ENCODE assay signal across 8 cellular contexts in genomic region chr12:119990382-119990874, GRCh38. TPM values are rescaled to one million over a fixed set of nuclear protein-coding genes. Genes with fewer than 3 reads are reported as not detected.
DNase-seq lines count a peak whose midpoint lies in the region; ATAC-seq lines count a peak whose summit lies in the region.

No MANE protein-coding gene starts in this region.

- H3K4me2 ChIP-seq in mesenchymal stem cell (ENCODE audit: low read length, poor library complexity, severe bottlenecking): peak overlapping the region; percentile 66

- intact Hi-C loops in CD4-positive, alpha-beta memory T cell (cut with micrococcal nuclease): no loop called here
- intact Hi-C loops in activated T-helper 2 cell treated with anti-CD3 and anti-CD28 coated beads, Interferon-gamma antibody, Interleukin-2, Interleukin-4, amounts not matched to agents 10 μg/mL and 5 μg/mL and 100 μg/mL, durations not matched to agents 14 hours and 24 hours and 36 hours (cut with micrococcal nuclease): no loop called here

- no peak overlapping the region for H2AK5ac ChIP-seq in mesenchymal stem cell (ENCODE audit: low read length, severe bottlenecking)

- no peaks in the 10 kb centered on the region for H3K9me3 Mint-ChIP-seq in CD4-positive, alpha-beta memory T cell
- H3K9me3 Mint-ChIP-seq in activated T-helper 2 cell treated with anti-CD3 and anti-CD28 coated beads, Interferon-gamma antibody, Interleukin-2, Interleukin-4, amounts not matched to agents 10 μg/mL and 5 μg/mL and 100 μg/mL, durations not matched to agents 14 hours and 24 hours and 36 hours: no peaks in the 10 kb centered on the region

- DNase-seq in CD4-positive, alpha-beta memory T cell: peak in 1 of 5 donors; percentile 50
- DNase-seq in HuH-7.5 (ENCODE audit: low spot score) (peak; percentile 18), mesenchymal stem cell (no peak), DMS79 treated with DMSO at 0.1 percent for 48 hours (lab: John Stamatoyannopoulos, UW) (no peak), NCI-H2196 treated with DMSO at 0.1 percent for 48 hours (lab: John Stamatoyannopoulos, UW; ENCODE audit: unreplicated experiment) (no peak)
- no peak for DNase-seq in activated T-helper 2 cell treated with anti-CD3 and anti-CD28 coated beads, Interferon-gamma antibody, Interleukin-2, Interleukin-4, amounts not matched to agents 10 μg/mL and 5 μg/mL and 100 μg/mL, durations not matched to agents 14 hours and 24 hours and 36 hours (ENCODE audit: low spot score)

- no peak overlapping the region for H2BK15ac ChIP-seq in mesenchymal stem cell (ENCODE audit: low read depth, poor library complexity, severe bottlenecking)

- H3K18ac ChIP-seq in mesenchymal stem cell (ENCODE audit: low read depth in 1 of 2, low read length in 2 of 2): no peak overlapping the region

- H3K9ac ChIP-seq in mesenchymal stem cell (ENCODE audit: low read length): no peak overlapping the region

- peaks cover 26 to 45% (median 34%) of the 10 kb centered on the region in 4 donors for H3K4me1 Mint-ChIP-seq in CD4-positive, alpha-beta memory T cell
- H3K4me1 Mint-ChIP-seq in activated T-helper 2 cell treated with anti-CD3 and anti-CD28 coated beads, Interferon-gamma antibody, Interleukin-2, Interleukin-4, amounts not matched to agents 10 μg/mL and 5 μg/mL and 100 μg/mL, durations not matched to agents 14 hours and 24 hours and 36 hours (ENCODE audit: low read depth): peaks cover 47% of the 10 kb centered on the region

- no peak overlapping the region for H3K23ac ChIP-seq in mesenchymal stem cell (ENCODE audit: low read length in 2 of 2)

- no peak overlapping the region for H4K91ac ChIP-seq in mesenchymal stem cell (ENCODE audit: low read length)

- no peak overlapping the region for H2BK5ac ChIP-seq in mesenchymal stem cell (ENCODE audit: low read depth, low read length, poor library complexity, severe bottlenecking)

- H3K27me3 Mint-ChIP-seq in CD4-positive, alpha-beta memory T cell: no peaks in the 10 kb centered on the region
- H3K27me3 Mint-ChIP-seq in activated T-helper 2 cell treated with anti-CD3 and anti-CD28 coated beads, Interferon-gamma antibody, Interleukin-2, Interleukin-4, amounts not matched to agents 10 μg/mL and 5 μg/mL and 100 μg/mL, durations not matched to agents 14 hours and 24 hours and 36 hours (ENCODE audit: low read depth): no peaks in the 10 kb centered on the region

- peak overlapping the region; percentile 77 for H3K27ac ChIP-seq in CD4-positive, alpha-beta memory T cell (ENCODE audit: low read depth, low read length)
- no peak overlapping the region for H3K27ac ChIP-seq in mesenchymal stem cell (ENCODE audit: low read length, poor library complexity, severe bottlenecking)

- H2BK12ac ChIP-seq in mesenchymal stem cell (ENCODE audit: low read length in 2 of 2): no peak overlapping the region

- 64% methylated on average over 8 of the region's 12 CpGs for WGBS in mesenchymal stem cell

- peaks cover 36% of the 10 kb centered on the region for H3K4me1 ChIP-seq in CD4-positive, alpha-beta memory T cell (ENCODE audit: insufficient read depth, low read length)
- peaks cover 13% of the 10 kb centered on the region for H3K4me1 ChIP-seq in mesenchymal stem cell (ENCODE audit: control insufficient read depth, insufficient read depth, low read depth, low read length)

- no peak overlapping the region for H4K8ac ChIP-seq in mesenchymal stem cell (ENCODE audit: low read length)

- no peak overlapping the region for H3K14ac ChIP-seq in mesenchymal stem cell (ENCODE audit: low read length in 2 of 2)

- H3K36me3 ChIP-seq in CD4-positive, alpha-beta memory T cell (ENCODE audit: insufficient read depth, low read length): peaks cover 9% of the 10 kb centered on the region
- H3K36me3 ChIP-seq in mesenchymal stem cell (ENCODE audit: control insufficient read depth in 1 of 2, insufficient read depth in 2 of 2, low read depth in 1 of 2, low read length in 2 of 2): peaks cover 0 to 5% of the 10 kb centered on the region in 2 experiments

- POLR2A ChIA-PET in CD4-positive, alpha-beta memory T cell (lab: Charles Lee; ENCODE audit: partially characterized antibody): interaction anchor here (0.9 to 5.5 kb wide), 18 partner anchors 9 to 323 kb away, joined by 3 to 236 read pairs (median 9); partner anchors contain the start of genes PRKAB1, RAB35, RNU4-1 and RNU4-2

- H3K4me3 Mint-ChIP-seq in CD4-positive, alpha-beta memory T cell: peak overlapping the region; percentile 85 to 94 (median 86)
- H3K4me3 Mint-ChIP-seq in activated T-helper 2 cell treated with anti-CD3 and anti-CD28 coated beads, Interferon-gamma antibody, Interleukin-2, Interleukin-4, amounts not matched to agents 10 μg/mL and 5 μg/mL and 100 μg/mL, durations not matched to agents 14 hours and 24 hours and 36 hours (ENCODE audit: low read depth): peak overlapping the region; percentile 94

- no peak overlapping the region for H3K4ac ChIP-seq in mesenchymal stem cell (ENCODE audit: low read depth in 1 of 2, low read length in 2 of 2)

- peak overlapping the region; percentile 27 for H2AFZ ChIP-seq in mesenchymal stem cell (ENCODE audit: low read depth, low read length)

- peaks cover 6 to 44% of the 10 kb centered on the region in 2 donors for H3K36me3 Mint-ChIP-seq in CD4-positive, alpha-beta memory T cell
- H3K36me3 Mint-ChIP-seq in activated T-helper 2 cell treated with anti-CD3 and anti-CD28 coated beads, Interferon-gamma antibody, Interleukin-2, Interleukin-4, amounts not matched to agents 10 μg/mL and 5 μg/mL and 100 μg/mL, durations not matched to agents 14 hours and 24 hours and 36 hours (ENCODE audit: low read depth): peaks cover 53% of the 10 kb centered on the region

- no peaks in the 10 kb centered on the region for H3K27me3 ChIP-seq in CD4-positive, alpha-beta memory T cell (ENCODE audit: insufficient read depth, low read length)
- H3K27me3 ChIP-seq in mesenchymal stem cell (ENCODE audit: control insufficient read depth in 1 of 2, insufficient read depth in 1 of 2, low read length in 2 of 2): peaks cover 40 to 62% of the 10 kb centered on the region in 2 experiments

- no peaks in the 10 kb centered on the region for H3K9me3 ChIP-seq in CD4-positive, alpha-beta memory T cell (ENCODE audit: control insufficient read depth in 1 of 2, low read length in 2 of 2)
- no peaks in the 10 kb centered on the region for H3K9me3 ChIP-seq in mesenchymal stem cell (ENCODE audit: control insufficient read depth, low read length)

- ATAC-seq in GM19395 (IDR thresholded peaks at IDR 0.05; ENCODE audit: unreplicated experiment) (no peak), HG03045 (IDR thresholded peaks at IDR 0.05; ENCODE audit: unreplicated experiment) (no peak)

- CTCF ChIA-PET in CD4-positive, alpha-beta memory T cell (lab: Charles Lee; ENCODE audit: partially characterized antibody): interaction anchor here (0.7 to 2.7 kb wide), 13 partner anchors 10 to 211 kb away, joined by 3 to 11 read pairs (median 4); no protein-coding TSS in a partner anchor

- H3K27ac Mint-ChIP-seq in CD4-positive, alpha-beta memory T cell: peak overlapping the region; percentile 64 to 93 (median 84)
- peak overlapping the region; percentile 90 for H3K27ac Mint-ChIP-seq in activated T-helper 2 cell treated with anti-CD3 and anti-CD28 coated beads, Interferon-gamma antibody, Interleukin-2, Interleukin-4, amounts not matched to agents 10 μg/mL and 5 μg/mL and 100 μg/mL, durations not matched to agents 14 hours and 24 hours and 36 hours

- no peaks in the 10 kb centered on the region for H3K79me1 ChIP-seq in mesenchymal stem cell (replicated peaks; ENCODE audit: low read length, poor library complexity, severe bottlenecking)

- H3K4me3 ChIP-seq in CD4-positive, alpha-beta memory T cell (ENCODE audit: low read length in 2 of 2): peak overlapping the region; percentile 60 to 78
- H3K4me3 ChIP-seq in mesenchymal stem cell (ENCODE audit: insufficient read depth in 1 of 2, low read depth in 1 of 2, low read length in 2 of 2): peak overlapping the region; percentile 13 to 40

- H2BK120ac ChIP-seq in mesenchymal stem cell (ENCODE audit: low read depth, low read length): no peak overlapping the region

RNA-seq across cellular contexts. Expression of gene BICDL1, which starts 1.4 kb away (rescaled TPM):
- 100 to 1,000 TPM; 143 to 153 TPM for total RNA-seq in CD4-positive, alpha-beta memory T cell
- polyA plus RNA-seq in CD4-positive, alpha-beta memory T cell: 1 to 10 TPM; 2.3 to 3.0 TPM
- 127 and 130 TPM in 2 replicates for total RNA-seq in activated T-helper 2 cell treated with anti-CD3 and anti-CD28 coated beads, Interferon-gamma antibody, Interleukin-2, Interleukin-4, amounts not matched to agents 10 μg/mL and 5 μg/mL and 100 μg/mL, durations not matched to agents 14 hours and 24 hours and 36 hours
- 0.01 TPM for polyA plus RNA-seq in mesenchymal stem cell (2013, experiment 1 of 2)
- 0.01 TPM for polyA plus RNA-seq in mesenchymal stem cell (2013, experiment 2 of 2)
